In the genomic region with DNA sequence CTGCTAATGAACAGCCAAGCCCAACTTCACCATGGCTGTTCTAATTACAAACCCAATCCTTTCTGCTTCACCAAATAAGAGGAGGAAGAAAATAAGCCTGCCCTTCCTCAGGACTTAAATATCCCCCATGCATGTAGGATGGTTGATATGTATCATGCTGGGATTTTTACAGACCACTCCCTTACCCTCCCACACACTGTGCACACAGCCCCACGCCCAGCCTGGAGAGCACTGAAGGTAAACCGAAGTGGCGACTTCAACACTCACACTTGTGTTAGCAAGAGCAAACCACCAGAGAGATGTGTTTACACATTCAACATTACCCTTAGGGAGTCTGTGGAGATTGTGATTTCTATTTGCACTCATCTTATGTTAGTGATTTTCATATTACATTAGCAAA, we compare ENCODE assay signal across 26 cellular contexts.
"Had no signal": no experiment of that assay in that cellular context is flagged by ENCODE, and none has a peak within 500 bp of the region (broad histone marks: within the 10 kb centered on the region; RNA-seq: fewer than 3 reads in every experiment).

No MANE protein-coding gene starts in this region.

- H3K9me3 ChIP-seq: adrenal gland, ascending aorta, mucosa of descending colon, right atrium auricular region, suprapubic skin, tibial nerve had no signal

- H3K27ac ChIP-seq: adrenal gland, ascending aorta, cardiac muscle cell, right atrium auricular region, suprapubic skin, tibial nerve, WERI-Rb-1 had no signal

- DNase-seq: activated CD4-positive, alpha-beta memory T cell treated with anti-CD3 and anti-CD28 coated beads for 36 hours; activated CD4-positive, alpha-beta T cell treated with anti-CD3 and anti-CD28 coated beads, Interleukin-2, amount 10 ng/mL, durations not matched to agents 24 days and 14 days; activated CD4-positive, CD25-positive, alpha-beta regulatory T cell treated with anti-CD3 and anti-CD28 coated beads, Interleukin-2, amount 50 U/mL, for 72 hours; activated CD8-positive, alpha-beta memory T cell treated with anti-CD3 and anti-CD28 coated beads, Interleukin-2, amount 50 U/mL, for 4 hours; activated effector memory CD4-positive, alpha-beta T cell treated with anti-CD3 and anti-CD28 coated beads, Interleukin-2, amount 50 U/mL, for 16 hours; activated naive CD4-positive, alpha-beta T cell treated with anti-CD3 and anti-CD28 coated beads for 36 hours; activated naive CD8-positive, alpha-beta T cell treated with anti-CD3 and anti-CD28 coated beads for 36 hours; activated T-cell treated with anti-CD3 and anti-CD28 coated beads, Interleukin-2, amount 50 U/mL, for 1 hour; adrenal gland; endodermal cell; hypothalamus; immature natural killer cell; kidney; left colon; mucosa of descending colon; stimulated activated naive CD4-positive, alpha-beta T cell; T1000; WERI-Rb-1 had no signal

- H3K27me3 ChIP-seq: adrenal gland, ascending aorta, cardiac muscle cell, right atrium auricular region, suprapubic skin, tibial nerve had no signal

- H3K4me1 ChIP-seq: ascending aorta, right atrium auricular region, suprapubic skin, tibial nerve had no signal

- H3K4me3 ChIP-seq: adrenal gland, ascending aorta, cardiac muscle cell, lung, mucosa of descending colon, right atrium auricular region, suprapubic skin, tibial nerve had no signal

- H3K36me3 ChIP-seq: adrenal gland, ascending aorta, cardiac muscle cell, right atrium auricular region, suprapubic skin, tibial nerve, WERI-Rb-1 had no signal

- ATAC-seq: esophagus mucosa; left colon; mucosa of descending colon; natural killer cell treated with Interleukin-12 subunit alpha and Interleukin-12 subunit beta and Interleukin-15 and Interleukin-18, amount 100 ng/mL, for 72 hours had no signal
